ENCODE assay signal across 8 cellular contexts in genomic region chr14:63852271-63852816, GRCh38. TPM values are rescaled to one million over a fixed set of nuclear protein-coding genes. Genes with fewer than 3 reads are reported as not detected.
DNase-seq lines count a peak whose midpoint lies in the region; ATAC-seq and TF ChIP-seq lines count a peak whose summit lies in the region.

No MANE protein-coding gene starts in this region.

- H3K36me3 ChIP-seq in BLaER1 (no peaks in the 10 kb centered on the region), colonic mucosa (no peaks in the 10 kb centered on the region)

- peak overlapping the region; percentile 85 for H3K4me2 ChIP-seq in BLaER1

- peaks cover 23% of the 10 kb centered on the region for H4K20me1 ChIP-seq in BLaER1

- H3K27ac Mint-ChIP-seq in naive B cell, result peak overlapping the region in 4 of 6 donors; percentile 39 to 79 (median 50)

- H3K9me3 ChIP-seq in BLaER1 (no peaks in the 10 kb centered on the region), colonic mucosa (no peaks in the 10 kb centered on the region)

- DNase-seq in NCI-H345 (lab: John Stamatoyannopoulos, UW) (peak; percentile 70), colonic mucosa (no peak), naive B cell (no peak), activated gamma-delta T cell treated with Interleukin-2 at 50 U/mL for 16 hours (no peak), MV-4-11 (lab: John Stamatoyannopoulos, UW) (no peak), HPDE6-E6E7 (ENCODE audit: extremely low spot score) (no peak)

- peaks cover 0 to 26% (median 13%) of the 10 kb centered on the region in 3 donors for H3K4me1 Mint-ChIP-seq in naive B cell

- H3K36me3 Mint-ChIP-seq in naive B cell, result no peaks in the 10 kb centered on the region

- TF ChIP-seq CTCF in colonic mucosa (IDR thresholded peaks at IDR 0.05), result no peak

- H3K4me1 ChIP-seq in BLaER1 (peaks cover 22% of the 10 kb centered on the region), colonic mucosa (no peaks in the 10 kb centered on the region)

- no peaks in the 10 kb centered on the region for H3K9me3 Mint-ChIP-seq in naive B cell

- ATAC-seq in GM21423 (IDR thresholded peaks at IDR 0.05; ENCODE audit: unreplicated experiment) (peak; percentile 6), naive B cell (ENCODE audit: low read depth in 2 of 2) (no peak)

- H3K27me3 ChIP-seq in BLaER1 (no peaks in the 10 kb centered on the region), colonic mucosa (no peaks in the 10 kb centered on the region)

- H3K4me3 ChIP-seq in BLaER1 (peak overlapping the region; percentile 92), colonic mucosa (peak overlapping the region; percentile 66)

- peaks cover 0 to 11% (median 6%) of the 10 kb centered on the region in 3 donors for H3K27me3 Mint-ChIP-seq in naive B cell

- intact Hi-C loops in colonic mucosa (cut with DNase I), result no loop called here

- H3K4me3 Mint-ChIP-seq in naive B cell, result peak overlapping the region; percentile 81 to 96 (median 92)

- H3K27ac ChIP-seq in BLaER1 (peak overlapping the region; percentile 83; the same call in 1 of the 2 replicates), colonic mucosa (peak overlapping the region; percentile 90)

- H3K9ac ChIP-seq in BLaER1 (peak overlapping the region; percentile 88; the same call in 1 of the 2 replicates), colonic mucosa (ENCODE audit: low read depth in 2 of 2, low read length in 2 of 2) (peak overlapping the region; percentile 74 to 76)

RNA-seq across cellular contexts. Expression of gene SYNE2, which starts 0.5 kb away (rescaled TPM):
- total RNA-seq in colonic mucosa, result 100 to 1,000 TPM; 147 to 153 TPM
- 10 to 100 TPM; 12.0 to 24.8 (median 19.0) TPM for polyA plus RNA-seq in naive B cell (ENCODE audit: low read depth in 6 of 6)
